In the genomic region with DNA sequence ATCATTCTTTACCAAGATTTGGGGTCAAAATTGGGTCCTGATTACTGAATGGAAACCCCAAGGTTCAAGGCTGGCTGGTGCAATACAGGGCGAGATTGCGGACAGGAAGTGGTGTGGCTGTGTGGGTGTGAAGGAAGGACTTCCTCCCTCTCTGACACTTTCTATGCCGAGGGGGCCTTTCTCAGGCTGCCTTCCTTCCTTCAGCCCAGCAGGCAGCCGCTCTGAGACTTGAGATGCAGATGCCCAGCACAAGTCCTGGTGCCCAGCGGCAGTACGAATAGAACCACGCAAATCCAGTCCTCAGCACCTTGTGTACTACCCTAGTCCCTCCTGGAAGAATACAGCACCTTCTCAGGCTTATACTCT, we compare ENCODE assay signal across 8 cellular contexts. TPM values are rescaled to one million over a fixed set of nuclear protein-coding genes. Genes with fewer than 3 reads are reported as not detected.
DNase-seq lines count a peak whose midpoint lies in the region; ATAC-seq and TF ChIP-seq lines count a peak whose summit lies in the region.

No MANE protein-coding gene starts in this region.

- H3K27me3 Mint-ChIP-seq in WTC11 (ENCODE audit: low read depth) (peaks cover 1% of the 10 kb centered on the region; the same call in 1 of the 2 replicates), osteocyte (ENCODE audit: unreplicated experiment) (peaks cover 9% of the 10 kb centered on the region)

- no peaks in the 10 kb centered on the region for H3F3A ChIP-seq in GM23248 (ENCODE audit: insufficient read depth)

- no peaks in the 10 kb centered on the region for H3K9me3 Mint-ChIP-seq in WTC11
- H3K9me3 Mint-ChIP-seq in osteocyte (ENCODE audit: unreplicated experiment), result no peaks in the 10 kb centered on the region

- 90 to 91% methylated on average over 7 of the region's 7 CpGs for WGBS in GM23248 (ENCODE audit: low coverage in 1 of 2, low lambda C conversion rate in 2 of 2, missing lambda C conversion rate in 2 of 2), 2 experiments

- H3K9me3 ChIP-seq in GM23248 (ENCODE audit: low read depth) (no peaks in the 10 kb centered on the region), WERI-Rb-1 (ENCODE audit: severe bottlenecking) (no peaks in the 10 kb centered on the region)

- H2AFZ ChIP-seq in GM23248, result no peak overlapping the region

- H4K20me1 ChIP-seq in GM23248 (ENCODE audit: insufficient read depth), result no peaks in the 10 kb centered on the region

- H3K27ac ChIP-seq in GM23248, result no peak overlapping the region
- H3K27ac ChIP-seq in WERI-Rb-1, result no peak overlapping the region

- no peaks in the 10 kb centered on the region for H3K79me2 ChIP-seq in GM23248 (ENCODE audit: insufficient read depth)

- DNase-seq in CD1c-positive myeloid dendritic cell (ENCODE audit: extremely low spot score) (peak; percentile 89), WTC11 (ENCODE audit: low spot score) (no peak), osteocyte (ENCODE audit: extremely low spot score, unreplicated experiment) (peak; percentile 59), NCI-H524 (lab: John Stamatoyannopoulos, UW) (no peak), GM23248 (no peak), WERI-Rb-1 (no peak)

- H3K36me3 ChIP-seq in GM23248 (ENCODE audit: low read depth) (no peaks in the 10 kb centered on the region), WERI-Rb-1 (no peaks in the 10 kb centered on the region)

- H3K4me3 ChIP-seq in GM23248, result no peak overlapping the region
- no peak overlapping the region for H3K4me3 ChIP-seq in WERI-Rb-1 (ENCODE audit: low read depth, low read length)

- H3K4me3 Mint-ChIP-seq in WTC11 (no peak overlapping the region), osteocyte (ENCODE audit: unreplicated experiment) (no peak overlapping the region)

- no peaks in the 10 kb centered on the region for H3K9me2 ChIP-seq in GM23248 (ENCODE audit: insufficient read depth)

- POLR2A ChIA-PET in WTC11 (lab: Charles Lee), result no interaction called here

- peaks cover 15% of the 10 kb centered on the region for H3K4me1 Mint-ChIP-seq in WTC11
- no peaks in the 10 kb centered on the region for H3K4me1 Mint-ChIP-seq in osteocyte (ENCODE audit: unreplicated experiment)

- H3K9ac ChIP-seq in GM23248, result no peak overlapping the region

- TF ChIP-seq CTCF in WTC11 (IDR thresholded peaks at IDR 0.05) (no peak), osteocyte (IDR thresholded peaks at IDR 0.05) (no peak), WERI-Rb-1 (IDR thresholded peaks at IDR 0.05; ENCODE audit: low read depth, low read length) (no peak)

- no peaks in the 10 kb centered on the region for H3K4me1 ChIP-seq in GM23248 (ENCODE audit: insufficient read depth)

- H3K27me3 ChIP-seq in GM23248 (replicated peaks; ENCODE audit: insufficient read depth), result no peaks in the 10 kb centered on the region
- H3K27me3 ChIP-seq in WERI-Rb-1 (ENCODE audit: insufficient read depth, low read depth, severe bottlenecking), result no peaks in the 10 kb centered on the region

- peak; percentile 80 for ATAC-seq in GM19043 (IDR thresholded peaks at IDR 0.05; ENCODE audit: low read depth, unreplicated experiment)
- ATAC-seq in HG03097 (IDR thresholded peaks at IDR 0.05; ENCODE audit: low FRiP score, unreplicated experiment), result peak; percentile 72
- no peak; the same call in 1 of the 2 replicates for ATAC-seq in WTC11

- CTCF ChIA-PET in WTC11 (lab: Charles Lee), result interaction anchor here (1.0 kb wide), 1 partner anchor 15 kb away, joined by 3 read pairs; no protein-coding TSS in a partner anchor

- H3K36me3 Mint-ChIP-seq in WTC11 (no peaks in the 10 kb centered on the region), osteocyte (ENCODE audit: unreplicated experiment) (peaks cover 2% of the 10 kb centered on the region)

- in situ Hi-C loops in GM23248 (cut with MboI), result no loop called here

- H3K27ac Mint-ChIP-seq in WTC11 (no peak overlapping the region), osteocyte (ENCODE audit: unreplicated experiment) (no peak overlapping the region)

- no peak overlapping the region for H3K4me2 ChIP-seq in GM23248 (ENCODE audit: unreplicated experiment)

TF ChIP-seq in WTC11, 78 proteins besides CTCF, POLR2A, EP300 and RAD21:
- peak; percentile 49; the same call in 1 of the 2 replicates for TF ChIP-seq GABPB1 (CRISPR knock-in tag; IDR thresholded peaks at IDR 0.05)
- TF ChIP-seq, protein P1, sequence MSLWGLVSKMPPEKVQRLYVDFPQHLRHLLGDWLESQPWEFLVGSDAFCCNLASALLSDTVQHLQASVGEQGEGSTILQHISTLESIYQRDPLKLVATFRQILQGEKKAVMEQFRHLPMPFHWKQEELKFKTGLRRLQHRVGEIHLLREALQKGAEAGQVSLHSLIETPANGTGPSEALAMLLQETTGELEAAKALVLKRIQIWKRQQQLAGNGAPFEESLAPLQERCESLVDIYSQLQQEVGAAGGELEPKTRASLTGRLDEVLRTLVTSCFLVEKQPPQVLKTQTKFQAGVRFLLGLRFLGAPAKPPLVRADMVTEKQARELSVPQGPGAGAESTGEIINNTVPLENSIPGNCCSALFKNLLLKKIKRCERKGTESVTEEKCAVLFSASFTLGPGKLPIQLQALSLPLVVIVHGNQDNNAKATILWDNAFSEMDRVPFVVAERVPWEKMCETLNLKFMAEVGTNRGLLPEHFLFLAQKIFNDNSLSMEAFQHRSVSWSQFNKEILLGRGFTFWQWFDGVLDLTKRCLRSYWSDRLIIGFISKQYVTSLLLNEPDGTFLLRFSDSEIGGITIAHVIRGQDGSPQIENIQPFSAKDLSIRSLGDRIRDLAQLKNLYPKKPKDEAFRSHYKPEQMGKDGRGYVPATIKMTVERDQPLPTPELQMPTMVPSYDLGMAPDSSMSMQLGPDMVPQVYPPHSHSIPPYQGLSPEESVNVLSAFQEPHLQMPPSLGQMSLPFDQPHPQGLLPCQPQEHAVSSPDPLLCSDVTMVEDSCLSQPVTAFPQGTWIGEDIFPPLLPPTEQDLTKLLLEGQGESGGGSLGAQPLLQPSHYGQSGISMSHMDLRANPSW (CRISPR knock-in tag; conservative IDR thresholded peaks at IDR 0.05; ENCODE audit: low read depth), result no peak

RNA-seq across cellular contexts. Expression of a gene that starts 16.3 kb away (rescaled TPM):
- total RNA-seq in WTC11 (2021), result 3.9 to 6.1 TPM (median 3.9 TPM) in 3 replicates
- 0.56 and 0.71 TPM in 2 replicates for total RNA-seq in osteocyte
- total RNA-seq in GM23248 (2014; rRNA removed; shearing (Covaris generic)), result 0.86 and 1.4 TPM in 2 replicates
- 0.46 and 0.60 TPM in 2 replicates for polyA plus RNA-seq in GM23248 (2016; fragmentation: Nextera tagmentation; extraction: Ambion mirVana)

Comparison
In these comparisons a context has a peak if more than half of its experiments do, and no peak if none do; other contexts are left out.
1. DNase-seq: peak in CD1c-positive myeloid dendritic cell (single experiment) and osteocyte (single experiment); none in WTC11 (single experiment), NCI-H524 (0 of 2), GM23248 (single experiment) and WERI-Rb-1 (single experiment).